Comparison of ENCODE assay signal across 23 cellular contexts in genomic region chr5:159339451-159339850, GRCh38. TPM values are rescaled to one million over a fixed set of nuclear protein-coding genes. Genes with fewer than 3 reads are reported as not detected.
"Had no signal": no experiment of that assay in that cellular context is flagged by ENCODE, and none has a peak within 500 bp of the region (broad histone marks: within the 10 kb centered on the region; RNA-seq: fewer than 3 reads in every experiment).

No MANE protein-coding gene starts in this region.

- H3K4me3 ChIP-seq: adrenal gland, esophagus squamous epithelium, SK-N-MC, skin epidermis, transverse colon had no signal

- H3K27ac ChIP-seq: adrenal gland, SK-N-MC, skin epidermis, transverse colon, WERI-Rb-1 had no signal

- H3K4me1 ChIP-seq: transverse colon had no signal

- H3K9me3 ChIP-seq: transverse colon had no signal

- H3K36me3 ChIP-seq: adrenal gland, esophagus squamous epithelium, transverse colon, WERI-Rb-1 had no signal

- ATAC-seq: activated CD4-positive, alpha-beta T cell treated with anti-CD3 and anti-CD28 coated beads for 36 hours; right cardiac atrium had no signal

- DNase-seq: activated CD4-positive, alpha-beta T cell treated with anti-CD3 and anti-CD28 coated beads for 36 hours; activated naive CD4-positive, alpha-beta T cell; activated T-cell treated with anti-CD3 and anti-CD28 coated beads for 4 hours; adrenal gland; caudate nucleus; esophagus squamous epithelium; hippocampal formation; kidney; nephron progenitor cell; right cardiac atrium; stimulated activated CD4-positive, alpha-beta T cell treated with anti-CD3 and anti-CD28 coated beads, Interleukin-15, amount 100 ng/mL, for 24 hours; stimulated activated CD4-positive, alpha-beta T cell treated with anti-CD3 and anti-CD28 coated beads, Interleukin-4, amount 100 ng/mL, for 1 hour; stimulated activated naive CD4-positive, alpha-beta T cell; transverse colon; WERI-Rb-1 had no signal

- H3K27ac Mint-ChIP-seq: activated CD4-positive, alpha-beta T cell treated with anti-CD3 and anti-CD28 coated beads for 36 hours; nephron progenitor cell; progenitor cell of endocrine pancreas had no signal

- H3K4me3 Mint-ChIP-seq: activated CD4-positive, alpha-beta T cell treated with anti-CD3 and anti-CD28 coated beads for 36 hours; nephron progenitor cell had no signal

- H3K27me3 ChIP-seq: adrenal gland, esophagus squamous epithelium, transverse colon had no signal

- H3K27me3 Mint-ChIP-seq: activated CD4-positive, alpha-beta T cell treated with anti-CD3 and anti-CD28 coated beads for 36 hours; progenitor cell of endocrine pancreas had no signal

- H3K4me1 Mint-ChIP-seq: nephron progenitor cell had no signal

RNA-seq across cellular contexts. Expression of gene IL12B, which starts 9.2 kb away (rescaled TPM):
- total RNA-seq: activated CD4-positive, alpha-beta T cell treated with anti-CD3 and anti-CD28 coated beads for 36 hours; adrenal gland; esophagus squamous epithelium; fibroblast of villous mesenchyme; kidney; lower leg skin; omental fat pad; progenitor cell of endocrine pancreas; right cardiac atrium; subcutaneous adipose tissue; T-helper 1 cell treated with Interleukin-12 subunit alpha and Interleukin-12 subunit beta and Interleukin-4 antibody, amounts not matched to agents 30 ng/mL and 1 ng/mL, for 36 hours; transverse colon had no signal
- polyA plus RNA-seq: adrenal gland, right cardiac atrium had no signal
